1 cellular context compared by ENCODE assay signal in the genomic region with DNA sequence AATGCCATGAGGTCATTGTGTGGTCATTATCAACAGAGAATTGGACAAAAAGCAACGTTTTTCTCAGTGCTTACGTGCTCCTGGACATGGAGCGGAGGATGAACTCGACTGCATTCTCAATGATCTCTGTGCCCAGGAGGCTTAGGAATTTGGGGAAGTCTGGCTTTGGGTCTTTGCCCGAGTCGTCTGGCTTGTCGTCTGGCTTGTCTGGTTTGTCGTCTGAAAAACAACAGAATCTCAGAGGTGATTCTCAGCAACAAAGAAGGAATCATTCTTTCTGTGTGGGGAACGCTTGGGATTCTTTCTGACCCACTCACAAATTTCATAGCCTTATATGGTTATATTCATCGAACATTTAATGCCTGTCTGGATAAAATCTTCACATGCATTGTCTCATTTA.
TF ChIP-seq lines count a peak whose summit lies in the region.

No MANE protein-coding gene starts in this region.

TF ChIP-seq in H1, 55 proteins besides CTCF, POLR2A, EP300 and RAD21:
- TF ChIP-seq TAF7 (optimal IDR thresholded peaks at IDR 0.05; ENCODE audit: borderline replicate concordance, low read depth, low read length) = no peak
- TF ChIP-seq CHD1 (IDR thresholded peaks at IDR 0.05; ENCODE audit: low read depth, low read length) = no peak
- TF ChIP-seq SIN3A (conservative IDR thresholded peaks at IDR 0.05 in 1 of 2, IDR thresholded peaks at IDR 0.05 in 1 of 2; ENCODE audit: low read depth in 1 of 2, low read length in 2 of 2) = no peak
- TF ChIP-seq EGR1 (IDR thresholded peaks at IDR 0.05; ENCODE audit: borderline replicate concordance, low read depth, low read length) = no peak
- no peak for TF ChIP-seq CTBP2 (IDR thresholded peaks at IDR 0.05; ENCODE audit: borderline replicate concordance, insufficient read depth, insufficient read length, low read length)
- no peak for TF ChIP-seq MAFK (IDR thresholded peaks at IDR 0.05; ENCODE audit: low read depth, low read length)
- TF ChIP-seq KDM4A (IDR thresholded peaks at IDR 0.05; ENCODE audit: low read depth, low read length, severe bottlenecking) = no peak
- no peak for TF ChIP-seq SIX5 (IDR thresholded peaks at IDR 0.05; ENCODE audit: low read depth, low read length)
- TF ChIP-seq BACH1 (IDR thresholded peaks at IDR 0.05; ENCODE audit: low read length) = no peak
- no peak for TF ChIP-seq POLR2AphosphoS5 (IDR thresholded peaks at IDR 0.05; ENCODE audit: low read depth, low read length)
- no peak for TF ChIP-seq KDM5A (IDR thresholded peaks at IDR 0.05; ENCODE audit: low read length)
- TF ChIP-seq YY1 (IDR thresholded peaks at IDR 0.05; ENCODE audit: low read depth, low read length) = no peak
- TF ChIP-seq GTF2F1 (IDR thresholded peaks at IDR 0.05; ENCODE audit: borderline replicate concordance, low read depth, low read length) = no peak
- TF ChIP-seq SP4 (IDR thresholded peaks at IDR 0.05; ENCODE audit: low read length) = no peak
